ENCODE assay signal across 8 cellular contexts in the genomic region with DNA sequence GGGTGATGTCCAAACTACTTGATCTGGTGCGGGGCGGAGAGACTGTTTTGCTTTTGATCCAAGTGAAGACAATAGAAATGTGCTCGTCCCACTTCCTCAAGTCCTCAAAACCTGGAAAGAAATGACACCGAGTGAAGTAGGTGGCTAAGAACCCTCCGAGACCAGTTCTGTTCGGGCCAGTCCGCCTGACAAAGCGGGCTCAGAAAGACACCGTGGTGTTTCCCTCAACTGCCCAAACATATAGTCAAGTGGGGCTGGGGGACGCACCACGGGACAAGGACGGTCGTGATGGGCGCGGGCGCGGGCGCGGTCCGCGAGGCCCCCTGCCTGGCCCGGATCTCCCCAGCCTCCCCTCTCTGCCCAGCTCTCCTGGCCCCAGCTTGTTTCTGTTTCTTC. TPM values are rescaled to one million over a fixed set of nuclear protein-coding genes. Genes with fewer than 3 reads are reported as not detected.
DNase-seq lines count a peak whose midpoint lies in the region; ATAC-seq and TF ChIP-seq lines count a peak whose summit lies in the region.

No MANE protein-coding gene starts in this region.

- POLR2A ChIA-PET in HEK293T (lab: Yijun Ruan, JAX): no interaction called here

- H3K4me3 ChIP-seq in dorsolateral prefrontal cortex: peak overlapping the region; percentile 57 to 94 (median 82)

- CTCF ChIA-PET in HEK293T (lab: Yijun Ruan, JAX): no interaction called here

- intact Hi-C loops in dorsolateral prefrontal cortex (cut with DNase I): loop anchor here (5.0 to 10.0 kb wide), 7 partner anchors 183 to 643 kb away; a partner anchor contains a TSS

- ATAC-seq in GM18867 (IDR thresholded peaks at IDR 0.05; ENCODE audit: unreplicated experiment): no peak
- ATAC-seq in GM19324 (IDR thresholded peaks at IDR 0.05; ENCODE audit: low FRiP score, unreplicated experiment): no peak

- H3K27ac ChIP-seq in dorsolateral prefrontal cortex: peak overlapping the region in 43 of 59 donors; percentile 0 to 99 (median 89)

- no peaks in the 10 kb centered on the region for H3K27me3 ChIP-seq in dorsolateral prefrontal cortex

- no peak for TF ChIP-seq CTCF in dorsolateral prefrontal cortex (IDR thresholded peaks at IDR 0.05 in 54 of 56, conservative IDR thresholded peaks at IDR 0.05 in 2 of 56; ENCODE audit: low read depth in 1 of 56, partially characterized antibody in 56 of 56)

- DNase-seq in activated CD4-positive, alpha-beta T cell treated with anti-CD3 and anti-CD28 coated beads for 4 hours: peak; percentile 29
- DNase-seq in activated CD4-positive, alpha-beta T cell treated with anti-CD3 and anti-CD28 coated beads, Interleukin-2, amount 50 U/mL, for 4 hours: no peak
- DNase-seq in RPMI7951 (ENCODE audit: low read depth) (peak; percentile 56), dorsolateral prefrontal cortex (peak in 1 of 10 donors; percentile 44), myocyte (ENCODE audit: low read depth) (peak; percentile 67), HEK293T (ENCODE audit: extremely low spot score) (no peak)

TF ChIP-seq in HEK293T, 16 proteins besides CTCF, POLR2A, EP300 and RAD21:
- TF ChIP-seq L3MBTL2 (conservative IDR thresholded peaks at IDR 0.05): no peak
- TF ChIP-seq, protein P1, sequence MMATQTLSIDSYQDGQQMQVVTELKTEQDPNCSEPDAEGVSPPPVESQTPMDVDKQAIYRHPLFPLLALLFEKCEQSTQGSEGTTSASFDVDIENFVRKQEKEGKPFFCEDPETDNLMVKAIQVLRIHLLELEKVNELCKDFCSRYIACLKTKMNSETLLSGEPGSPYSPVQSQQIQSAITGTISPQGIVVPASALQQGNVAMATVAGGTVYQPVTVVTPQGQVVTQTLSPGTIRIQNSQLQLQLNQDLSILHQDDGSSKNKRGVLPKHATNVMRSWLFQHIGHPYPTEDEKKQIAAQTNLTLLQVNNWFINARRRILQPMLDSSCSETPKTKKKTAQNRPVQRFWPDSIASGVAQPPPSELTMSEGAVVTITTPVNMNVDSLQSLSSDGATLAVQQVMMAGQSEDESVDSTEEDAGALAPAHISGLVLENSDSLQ (IDR thresholded peaks at IDR 0.05): no peak
- TF ChIP-seq ARNT (IDR thresholded peaks at IDR 0.05): no peak
- TF ChIP-seq HDGF (IDR thresholded peaks at IDR 0.05; ENCODE audit: borderline replicate concordance): no peak
- TF ChIP-seq FOXA1 (IDR thresholded peaks at IDR 0.05): no peak
- TF ChIP-seq TARDBP (IDR thresholded peaks at IDR 0.05): no peak
- TF ChIP-seq ZNF384 (IDR thresholded peaks at IDR 0.05): no peak
- TF ChIP-seq BHLHE40 (IDR thresholded peaks at IDR 0.05; ENCODE audit: borderline replicate concordance): no peak
- TF ChIP-seq ELF4 (IDR thresholded peaks at IDR 0.05): no peak
- no peak for TF ChIP-seq SP1 (IDR thresholded peaks at IDR 0.05)
- TF ChIP-seq FOXK2 (IDR thresholded peaks at IDR 0.05): no peak
- no peak for TF ChIP-seq FOXM1 (IDR thresholded peaks at IDR 0.05; ENCODE audit: borderline replicate concordance)
- no peak for TF ChIP-seq SUZ12 (IDR thresholded peaks at IDR 0.05)
- TF ChIP-seq NFRKB (IDR thresholded peaks at IDR 0.05): no peak
- TF ChIP-seq CTBP1 (IDR thresholded peaks at IDR 0.05; ENCODE audit: borderline replicate concordance): no peak
- no peak for TF ChIP-seq LEF1 (IDR thresholded peaks at IDR 0.05; ENCODE audit: borderline replicate concordance)

RNA-seq across cellular contexts. Expression of a gene that starts 1.6 kb away (rescaled TPM):
- total RNA-seq in RPMI7951 (2014; rRNA removed; shearing (Covaris generic)): 121 and 127 TPM in 2 replicates
- total RNA-seq in dorsolateral prefrontal cortex (10 to 100 TPM in 119 of 120 experiments, 1 to 10 TPM in 1; 9.0 to 26.9 (median 17.8) TPM), myocyte (68.1 and 72.4 TPM in 2 replicates)
- polyA plus RNA-seq in myocyte (2012): 27.4 TPM

RNA-seq across cellular contexts. Expression of a gene that starts 54.5 kb away (rescaled TPM):
- 188 and 221 TPM in 2 replicates for total RNA-seq in RPMI7951 (2014; rRNA removed; shearing (Covaris generic))
- total RNA-seq in dorsolateral prefrontal cortex: 100 to 1,000 TPM; 291 to 450 (median 373) TPM
- total RNA-seq in myocyte: 334 and 347 TPM in 2 replicates
- 440 TPM for polyA plus RNA-seq in myocyte (2012)

Comparison
In these comparisons a context has a peak if more than half of its experiments do, and no peak if none do; other contexts are left out.
1. DNase-seq: peak in activated CD4-positive, alpha-beta T cell treated with anti-CD3 and anti-CD28 coated beads for 4 hours (2 of 2), RPMI7951 (single experiment) and myocyte (single experiment); none in activated CD4-positive, alpha-beta T cell treated with anti-CD3 and anti-CD28 coated beads, Interleukin-2, amount 50 U/mL, for 4 hours (0 of 2) and HEK293T (single experiment).